Comparison of ENCODE assay signal across 1 cellular context in the genomic region with DNA sequence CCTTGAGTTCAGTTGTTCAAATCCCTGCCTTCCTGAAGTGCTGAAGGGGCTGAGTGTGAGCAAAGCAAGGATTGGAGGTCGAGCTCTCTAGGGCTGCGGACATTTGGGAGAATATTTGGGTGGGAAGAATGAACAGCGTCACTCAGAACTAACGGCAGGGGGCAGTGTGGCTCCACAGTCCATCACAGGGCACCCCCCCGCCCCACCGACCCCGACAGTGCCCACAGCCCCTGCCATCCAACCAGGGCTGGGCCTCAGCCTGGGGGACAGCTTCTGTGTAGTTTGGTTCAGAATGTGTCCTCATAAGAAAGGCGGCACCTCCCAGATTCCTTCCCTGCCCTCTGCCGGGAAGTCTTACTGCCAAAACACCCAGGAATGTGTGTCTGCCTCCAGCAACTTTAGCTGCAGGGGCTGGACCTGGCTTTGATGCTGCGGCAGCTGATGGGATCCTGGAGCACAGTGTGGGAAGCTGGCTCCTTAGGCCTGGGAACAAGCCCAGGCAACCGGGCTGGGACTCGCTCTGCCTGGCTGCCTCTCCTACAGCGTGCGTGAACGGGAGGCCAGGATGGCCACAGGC.
A peak's percentile ranks its signal among the peaks of the same experiment; 100 is the strongest.
TF ChIP-seq lines count a peak whose summit lies in the region.

No MANE protein-coding gene starts in this region.

TF ChIP-seq in HepG2, 621 proteins besides CTCF, POLR2A, EP300 and RAD21 (continued from another document and continues in another):
- TF ChIP-seq, protein P1, sequence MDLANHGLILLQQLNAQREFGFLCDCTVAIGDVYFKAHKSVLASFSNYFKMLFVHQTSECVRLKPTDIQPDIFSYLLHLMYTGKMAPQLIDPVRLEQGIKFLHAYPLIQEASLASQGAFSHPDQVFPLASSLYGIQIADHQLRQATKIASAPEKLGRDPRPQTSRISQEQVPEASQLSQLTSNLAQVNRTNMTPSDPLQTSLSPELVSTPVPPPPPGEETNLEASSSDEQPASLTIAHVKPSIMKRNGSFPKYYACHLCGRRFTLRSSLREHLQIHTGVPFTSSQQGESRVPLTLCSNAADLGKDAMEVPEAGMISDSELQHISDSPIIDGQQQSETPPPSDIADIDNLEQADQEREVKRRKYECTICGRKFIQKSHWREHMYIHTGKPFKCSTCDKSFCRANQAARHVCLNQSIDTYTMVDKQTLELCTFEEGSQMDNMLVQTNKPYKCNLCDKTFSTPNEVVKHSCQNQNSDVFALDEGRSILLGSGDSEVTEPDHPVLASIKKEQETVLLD (CRISPR knock-in tag; IDR thresholded peaks at IDR 0.05; ENCODE audit: low read depth): no peak
- no peak for TF ChIP-seq ETV5 (CRISPR knock-in tag; IDR thresholded peaks at IDR 0.05; ENCODE audit: borderline replicate concordance)
- no peak for TF ChIP-seq TGIF2 (CRISPR knock-in tag; IDR thresholded peaks at IDR 0.05)
- no peak for TF ChIP-seq ZNF841 (CRISPR knock-in tag; IDR thresholded peaks at IDR 0.05; ENCODE audit: borderline replicate concordance)
- no peak for TF ChIP-seq ZFP62 (CRISPR knock-in tag; IDR thresholded peaks at IDR 0.05)
- no peak for TF ChIP-seq ATF1 (CRISPR knock-in tag; IDR thresholded peaks at IDR 0.05)
- TF ChIP-seq, protein P2, sequence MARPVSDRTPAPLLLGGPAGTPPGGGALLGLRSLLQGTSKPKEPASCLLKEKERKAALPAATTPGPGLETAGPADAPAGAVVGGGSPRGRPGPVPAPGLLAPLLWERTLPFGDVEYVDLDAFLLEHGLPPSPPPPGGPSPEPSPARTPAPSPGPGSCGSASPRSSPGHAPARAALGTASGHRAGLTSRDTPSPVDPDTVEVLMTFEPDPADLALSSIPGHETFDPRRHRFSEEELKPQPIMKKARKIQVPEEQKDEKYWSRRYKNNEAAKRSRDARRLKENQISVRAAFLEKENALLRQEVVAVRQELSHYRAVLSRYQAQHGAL (CRISPR knock-in tag; IDR thresholded peaks at IDR 0.05; ENCODE audit: not compliant biosample characterization): no peak
- TF ChIP-seq ZNF337 (CRISPR knock-in tag; IDR thresholded peaks at IDR 0.05; ENCODE audit: borderline replicate concordance, low read depth): no peak
- TF ChIP-seq, protein P3, sequence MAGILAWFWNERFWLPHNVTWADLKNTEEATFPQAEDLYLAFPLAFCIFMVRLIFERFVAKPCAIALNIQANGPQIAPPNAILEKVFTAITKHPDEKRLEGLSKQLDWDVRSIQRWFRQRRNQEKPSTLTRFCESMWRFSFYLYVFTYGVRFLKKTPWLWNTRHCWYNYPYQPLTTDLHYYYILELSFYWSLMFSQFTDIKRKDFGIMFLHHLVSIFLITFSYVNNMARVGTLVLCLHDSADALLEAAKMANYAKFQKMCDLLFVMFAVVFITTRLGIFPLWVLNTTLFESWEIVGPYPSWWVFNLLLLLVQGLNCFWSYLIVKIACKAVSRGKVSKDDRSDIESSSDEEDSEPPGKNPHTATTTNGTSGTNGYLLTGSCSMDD (CRISPR knock-in tag; IDR thresholded peaks at IDR 0.05): no peak
- TF ChIP-seq XBP1 (CRISPR knock-in tag; IDR thresholded peaks at IDR 0.05): no peak
- TF ChIP-seq HNRNPLL (IDR thresholded peaks at IDR 0.05; ENCODE audit: low read depth, low read length, poor library complexity, severe bottlenecking): no peak
- TF ChIP-seq CEBPB (IDR thresholded peaks at IDR 0.05; ENCODE audit: borderline replicate concordance, low read depth, low read length): no peak
- TF ChIP-seq, protein P4, sequence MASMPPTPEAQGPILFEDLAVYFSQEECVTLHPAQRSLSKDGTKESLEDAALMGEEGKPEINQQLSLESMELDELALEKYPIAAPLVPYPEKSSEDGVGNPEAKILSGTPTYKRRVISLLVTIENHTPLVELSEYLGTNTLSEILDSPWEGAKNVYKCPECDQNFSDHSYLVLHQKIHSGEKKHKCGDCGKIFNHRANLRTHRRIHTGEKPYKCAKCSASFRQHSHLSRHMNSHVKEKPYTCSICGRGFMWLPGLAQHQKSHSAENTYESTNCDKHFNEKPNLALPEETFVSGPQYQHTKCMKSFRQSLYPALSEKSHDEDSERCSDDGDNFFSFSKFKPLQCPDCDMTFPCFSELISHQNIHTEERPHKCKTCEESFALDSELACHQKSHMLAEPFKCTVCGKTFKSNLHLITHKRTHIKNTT (CRISPR knock-in tag; IDR thresholded peaks at IDR 0.05): no peak
- no peak for TF ChIP-seq ZNF20 (CRISPR knock-in tag; IDR thresholded peaks at IDR 0.05)
- no peak for TF ChIP-seq PHF5A (CRISPR knock-in tag; IDR thresholded peaks at IDR 0.05; ENCODE audit: low read depth, unreplicated experiment)
- TF ChIP-seq, protein P5, sequence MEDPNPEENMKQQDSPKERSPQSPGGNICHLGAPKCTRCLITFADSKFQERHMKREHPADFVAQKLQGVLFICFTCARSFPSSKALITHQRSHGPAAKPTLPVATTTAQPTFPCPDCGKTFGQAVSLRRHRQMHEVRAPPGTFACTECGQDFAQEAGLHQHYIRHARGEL (CRISPR knock-in tag; IDR thresholded peaks at IDR 0.05): no peak
- no peak for TF ChIP-seq KMT2A (CRISPR knock-in tag; IDR thresholded peaks at IDR 0.05)
- TF ChIP-seq, protein P6, sequence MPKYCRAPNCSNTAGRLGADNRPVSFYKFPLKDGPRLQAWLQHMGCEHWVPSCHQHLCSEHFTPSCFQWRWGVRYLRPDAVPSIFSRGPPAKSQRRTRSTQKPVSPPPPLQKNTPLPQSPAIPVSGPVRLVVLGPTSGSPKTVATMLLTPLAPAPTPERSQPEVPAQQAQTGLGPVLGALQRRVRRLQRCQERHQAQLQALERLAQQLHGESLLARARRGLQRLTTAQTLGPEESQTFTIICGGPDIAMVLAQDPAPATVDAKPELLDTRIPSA (CRISPR knock-in tag; IDR thresholded peaks at IDR 0.05; ENCODE audit: borderline replicate concordance): no peak
- TF ChIP-seq ARID2 (CRISPR knock-in tag; IDR thresholded peaks at IDR 0.05; ENCODE audit: borderline replicate concordance): no peak
- TF ChIP-seq ZFP41 (CRISPR knock-in tag; IDR thresholded peaks at IDR 0.05; ENCODE audit: borderline replicate concordance): no peak
- no peak for TF ChIP-seq RBFOX2 (IDR thresholded peaks at IDR 0.05; ENCODE audit: low read depth, low read length)
- no peak for TF ChIP-seq ZFP36L1 (CRISPR knock-in tag; IDR thresholded peaks at IDR 0.05)
- TF ChIP-seq KDM6A (CRISPR knock-in tag; IDR thresholded peaks at IDR 0.05; ENCODE audit: low read depth): no peak
- TF ChIP-seq RFXAP (CRISPR knock-in tag; IDR thresholded peaks at IDR 0.05; ENCODE audit: borderline replicate concordance): no peak
- no peak for TF ChIP-seq PRMT3 (CRISPR knock-in tag; IDR thresholded peaks at IDR 0.05; ENCODE audit: borderline replicate concordance, low read depth)
- TF ChIP-seq ZNF589 (CRISPR knock-in tag; conservative IDR thresholded peaks at IDR 0.05): no peak
- no peak for TF ChIP-seq KDM4B (CRISPR knock-in tag; IDR thresholded peaks at IDR 0.05)
- no peak for TF ChIP-seq TSC22D2 (CRISPR knock-in tag; IDR thresholded peaks at IDR 0.05; ENCODE audit: borderline replicate concordance)
- no peak for TF ChIP-seq ZNF333 (CRISPR knock-in tag; IDR thresholded peaks at IDR 0.05; ENCODE audit: borderline replicate concordance)
- peak; percentile 36; the same call in 1 of the 2 replicates for TF ChIP-seq KDM2A (CRISPR knock-in tag; IDR thresholded peaks at IDR 0.05; ENCODE audit: borderline replicate concordance, low read depth)
- TF ChIP-seq, protein P7, sequence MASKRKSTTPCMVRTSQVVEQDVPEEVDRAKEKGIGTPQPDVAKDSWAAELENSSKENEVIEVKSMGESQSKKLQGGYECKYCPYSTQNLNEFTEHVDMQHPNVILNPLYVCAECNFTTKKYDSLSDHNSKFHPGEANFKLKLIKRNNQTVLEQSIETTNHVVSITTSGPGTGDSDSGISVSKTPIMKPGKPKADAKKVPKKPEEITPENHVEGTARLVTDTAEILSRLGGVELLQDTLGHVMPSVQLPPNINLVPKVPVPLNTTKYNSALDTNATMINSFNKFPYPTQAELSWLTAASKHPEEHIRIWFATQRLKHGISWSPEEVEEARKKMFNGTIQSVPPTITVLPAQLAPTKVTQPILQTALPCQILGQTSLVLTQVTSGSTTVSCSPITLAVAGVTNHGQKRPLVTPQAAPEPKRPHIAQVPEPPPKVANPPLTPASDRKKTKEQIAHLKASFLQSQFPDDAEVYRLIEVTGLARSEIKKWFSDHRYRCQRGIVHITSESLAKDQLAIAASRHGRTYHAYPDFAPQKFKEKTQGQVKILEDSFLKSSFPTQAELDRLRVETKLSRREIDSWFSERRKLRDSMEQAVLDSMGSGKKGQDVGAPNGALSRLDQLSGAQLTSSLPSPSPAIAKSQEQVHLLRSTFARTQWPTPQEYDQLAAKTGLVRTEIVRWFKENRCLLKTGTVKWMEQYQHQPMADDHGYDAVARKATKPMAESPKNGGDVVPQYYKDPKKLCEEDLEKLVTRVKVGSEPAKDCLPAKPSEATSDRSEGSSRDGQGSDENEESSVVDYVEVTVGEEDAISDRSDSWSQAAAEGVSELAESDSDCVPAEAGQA (IDR thresholded peaks at IDR 0.05; ENCODE audit: low read depth): no peak
- TF ChIP-seq, protein P7 (CRISPR knock-in tag; IDR thresholded peaks at IDR 0.05; ENCODE audit: borderline replicate concordance): no peak
- TF ChIP-seq FOXM1 (CRISPR knock-in tag; IDR thresholded peaks at IDR 0.05): no peak
- TF ChIP-seq EEA1 (CRISPR knock-in tag; IDR thresholded peaks at IDR 0.05; ENCODE audit: borderline replicate concordance): no peak
- 0 out of 2 replicates have a peak, but pooled peaks have one; percentile 44 for TF ChIP-seq ZNF572 (CRISPR knock-in tag; IDR thresholded peaks at IDR 0.05)
- TF ChIP-seq, protein P8, sequence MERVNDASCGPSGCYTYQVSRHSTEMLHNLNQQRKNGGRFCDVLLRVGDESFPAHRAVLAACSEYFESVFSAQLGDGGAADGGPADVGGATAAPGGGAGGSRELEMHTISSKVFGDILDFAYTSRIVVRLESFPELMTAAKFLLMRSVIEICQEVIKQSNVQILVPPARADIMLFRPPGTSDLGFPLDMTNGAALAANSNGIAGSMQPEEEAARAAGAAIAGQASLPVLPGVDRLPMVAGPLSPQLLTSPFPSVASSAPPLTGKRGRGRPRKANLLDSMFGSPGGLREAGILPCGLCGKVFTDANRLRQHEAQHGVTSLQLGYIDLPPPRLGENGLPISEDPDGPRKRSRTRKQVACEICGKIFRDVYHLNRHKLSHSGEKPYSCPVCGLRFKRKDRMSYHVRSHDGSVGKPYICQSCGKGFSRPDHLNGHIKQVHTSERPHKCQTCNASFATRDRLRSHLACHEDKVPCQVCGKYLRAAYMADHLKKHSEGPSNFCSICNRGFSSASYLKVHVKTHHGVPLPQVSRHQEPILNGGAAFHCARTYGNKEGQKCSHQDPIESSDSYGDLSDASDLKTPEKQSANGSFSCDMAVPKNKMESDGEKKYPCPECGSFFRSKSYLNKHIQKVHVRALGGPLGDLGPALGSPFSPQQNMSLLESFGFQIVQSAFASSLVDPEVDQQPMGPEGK (CRISPR knock-in tag; IDR thresholded peaks at IDR 0.05): peak; percentile 45; the same call in 1 of the 2 replicates
- no peak for TF ChIP-seq PAWR (CRISPR knock-in tag; IDR thresholded peaks at IDR 0.05; ENCODE audit: borderline replicate concordance)
- TF ChIP-seq FOXA1 (IDR thresholded peaks at IDR 0.05): no peak
- TF ChIP-seq FOXA1 (CRISPR knock-in tag; IDR thresholded peaks at IDR 0.05): no peak
- TF ChIP-seq FOXO1 (CRISPR knock-in tag; IDR thresholded peaks at IDR 0.05): no peak
- TF ChIP-seq, protein P9, sequence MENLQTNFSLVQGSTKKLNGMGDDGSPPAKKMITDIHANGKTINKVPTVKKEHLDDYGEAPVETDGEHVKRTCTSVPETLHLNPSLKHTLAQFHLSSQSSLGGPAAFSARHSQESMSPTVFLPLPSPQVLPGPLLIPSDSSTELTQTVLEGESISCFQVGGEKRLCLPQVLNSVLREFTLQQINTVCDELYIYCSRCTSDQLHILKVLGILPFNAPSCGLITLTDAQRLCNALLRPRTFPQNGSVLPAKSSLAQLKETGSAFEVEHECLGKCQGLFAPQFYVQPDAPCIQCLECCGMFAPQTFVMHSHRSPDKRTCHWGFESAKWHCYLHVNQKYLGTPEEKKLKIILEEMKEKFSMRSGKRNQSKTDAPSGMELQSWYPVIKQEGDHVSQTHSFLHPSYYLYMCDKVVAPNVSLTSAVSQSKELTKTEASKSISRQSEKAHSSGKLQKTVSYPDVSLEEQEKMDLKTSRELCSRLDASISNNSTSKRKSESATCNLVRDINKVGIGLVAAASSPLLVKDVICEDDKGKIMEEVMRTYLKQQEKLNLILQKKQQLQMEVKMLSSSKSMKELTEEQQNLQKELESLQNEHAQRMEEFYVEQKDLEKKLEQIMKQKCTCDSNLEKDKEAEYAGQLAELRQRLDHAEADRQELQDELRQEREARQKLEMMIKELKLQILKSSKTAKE (CRISPR knock-in tag; IDR thresholded peaks at IDR 0.05; ENCODE audit: borderline replicate concordance): no peak
- TF ChIP-seq SOX6 (IDR thresholded peaks at IDR 0.05): no peak
- TF ChIP-seq SOX6 (CRISPR knock-in tag; IDR thresholded peaks at IDR 0.05): 0 out of 2 replicates have a peak, but pooled peaks have one; percentile 7
- TF ChIP-seq DMAP1 (CRISPR knock-in tag; IDR thresholded peaks at IDR 0.05): no peak
- no peak for TF ChIP-seq HOXA3 (CRISPR knock-in tag; IDR thresholded peaks at IDR 0.05)
- TF ChIP-seq MTA1 (CRISPR knock-in tag; IDR thresholded peaks at IDR 0.05; ENCODE audit: borderline replicate concordance): no peak
- TF ChIP-seq ZMYM4 (CRISPR knock-in tag; IDR thresholded peaks at IDR 0.05): 0 out of 2 replicates have a peak, but pooled peaks have one; percentile 18
- TF ChIP-seq, protein P10, sequence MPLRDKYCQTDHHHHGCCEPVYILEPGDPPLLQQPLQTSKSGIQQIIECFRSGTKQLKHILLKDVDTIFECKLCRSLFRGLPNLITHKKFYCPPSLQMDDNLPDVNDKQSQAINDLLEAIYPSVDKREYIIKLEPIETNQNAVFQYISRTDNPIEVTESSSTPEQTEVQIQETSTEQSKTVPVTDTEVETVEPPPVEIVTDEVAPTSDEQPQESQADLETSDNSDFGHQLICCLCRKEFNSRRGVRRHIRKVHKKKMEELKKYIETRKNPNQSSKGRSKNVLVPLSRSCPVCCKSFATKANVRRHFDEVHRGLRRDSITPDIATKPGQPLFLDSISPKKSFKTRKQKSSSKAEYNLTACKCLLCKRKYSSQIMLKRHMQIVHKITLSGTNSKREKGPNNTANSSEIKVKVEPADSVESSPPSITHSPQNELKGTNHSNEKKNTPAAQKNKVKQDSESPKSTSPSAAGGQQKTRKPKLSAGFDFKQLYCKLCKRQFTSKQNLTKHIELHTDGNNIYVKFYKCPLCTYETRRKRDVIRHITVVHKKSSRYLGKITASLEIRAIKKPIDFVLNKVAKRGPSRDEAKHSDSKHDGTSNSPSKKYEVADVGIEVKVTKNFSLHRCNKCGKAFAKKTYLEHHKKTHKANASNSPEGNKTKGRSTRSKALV (CRISPR knock-in tag; IDR thresholded peaks at IDR 0.05): no peak
